Comparison of ENCODE assay signal across 1 cellular context in the genomic region with DNA sequence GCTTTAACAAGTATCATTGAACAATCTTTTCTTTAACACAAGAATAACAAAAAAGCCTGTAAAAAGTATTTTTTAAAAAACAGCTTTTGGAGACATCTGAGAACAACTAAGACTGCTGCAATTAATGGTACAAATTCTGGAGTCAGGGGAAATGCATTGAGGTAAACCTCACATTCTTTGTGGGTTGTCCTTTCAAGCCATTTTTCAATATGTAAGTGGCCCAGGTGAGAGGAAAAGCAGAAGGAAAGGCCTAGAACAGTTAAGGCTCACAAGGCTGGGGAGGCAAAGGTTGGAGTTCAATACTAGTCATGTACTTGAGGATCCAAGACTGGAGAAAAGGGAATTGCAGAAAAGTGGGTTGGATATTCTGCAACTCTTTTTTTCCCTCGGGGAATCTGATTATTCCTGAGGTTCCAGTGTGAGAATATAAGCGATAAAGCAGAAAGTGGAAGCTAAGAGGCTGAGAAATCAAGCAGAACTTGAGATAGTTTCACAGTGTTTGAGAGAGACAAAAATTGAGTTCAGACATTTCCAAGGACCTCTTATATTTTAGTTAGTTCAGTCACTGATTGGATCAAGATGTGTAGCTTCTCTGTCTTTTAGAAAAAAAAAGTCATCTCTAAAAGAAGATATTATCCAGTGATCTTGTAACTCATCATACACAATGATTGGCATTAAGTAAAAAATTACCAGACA.
TF ChIP-seq lines count a peak whose summit lies in the region.

No MANE protein-coding gene starts in this region.

TF ChIP-seq in GM12878, 131 proteins besides CTCF, POLR2A, EP300 and RAD21:
- TF ChIP-seq ZNF384 (IDR thresholded peaks at IDR 0.05; ENCODE audit: borderline replicate concordance, low read depth, low read length) (no peak), GATAD2B (conservative IDR thresholded peaks at IDR 0.05; ENCODE audit: low read depth) (no peak), PML (IDR thresholded peaks at IDR 0.05; ENCODE audit: low read length) (no peak), SREBF1 (IDR thresholded peaks at IDR 0.05; ENCODE audit: low read length) (no peak), TAF1 (IDR thresholded peaks at IDR 0.05; ENCODE audit: borderline replicate concordance, low read depth, low read length) (no peak), EZH2 (IDR thresholded peaks at IDR 0.05; ENCODE audit: borderline replicate concordance, control insufficient read depth, low read depth, low read length) (no peak), SP1 (IDR thresholded peaks at IDR 0.05; ENCODE audit: low read depth, low read length) (no peak), JUND (IDR thresholded peaks at IDR 0.05; ENCODE audit: low read depth, low read length) (no peak), RFX5 (IDR thresholded peaks at IDR 0.05; ENCODE audit: low read depth, low read length) (no peak), BACH1 (IDR thresholded peaks at IDR 0.05; ENCODE audit: borderline replicate concordance) (no peak), MYC (IDR thresholded peaks at IDR 0.05; ENCODE audit: insufficient read depth, insufficient read length, insufficient replicate concordance, low read length, severe bottlenecking) (no peak), CREM (IDR thresholded peaks at IDR 0.05; ENCODE audit: low read depth) (no peak), BHLHE40 (IDR thresholded peaks at IDR 0.05; ENCODE audit: borderline replicate concordance in 1 of 2, low read depth in 2 of 2, low read length in 1 of 2) (no peak), ZNF24 (IDR thresholded peaks at IDR 0.05) (no peak), ZSCAN29 (IDR thresholded peaks at IDR 0.05) (no peak), FOXM1 (IDR thresholded peaks at IDR 0.05; ENCODE audit: low read depth, low read length) (no peak)
- TF ChIP-seq, protein P1, sequence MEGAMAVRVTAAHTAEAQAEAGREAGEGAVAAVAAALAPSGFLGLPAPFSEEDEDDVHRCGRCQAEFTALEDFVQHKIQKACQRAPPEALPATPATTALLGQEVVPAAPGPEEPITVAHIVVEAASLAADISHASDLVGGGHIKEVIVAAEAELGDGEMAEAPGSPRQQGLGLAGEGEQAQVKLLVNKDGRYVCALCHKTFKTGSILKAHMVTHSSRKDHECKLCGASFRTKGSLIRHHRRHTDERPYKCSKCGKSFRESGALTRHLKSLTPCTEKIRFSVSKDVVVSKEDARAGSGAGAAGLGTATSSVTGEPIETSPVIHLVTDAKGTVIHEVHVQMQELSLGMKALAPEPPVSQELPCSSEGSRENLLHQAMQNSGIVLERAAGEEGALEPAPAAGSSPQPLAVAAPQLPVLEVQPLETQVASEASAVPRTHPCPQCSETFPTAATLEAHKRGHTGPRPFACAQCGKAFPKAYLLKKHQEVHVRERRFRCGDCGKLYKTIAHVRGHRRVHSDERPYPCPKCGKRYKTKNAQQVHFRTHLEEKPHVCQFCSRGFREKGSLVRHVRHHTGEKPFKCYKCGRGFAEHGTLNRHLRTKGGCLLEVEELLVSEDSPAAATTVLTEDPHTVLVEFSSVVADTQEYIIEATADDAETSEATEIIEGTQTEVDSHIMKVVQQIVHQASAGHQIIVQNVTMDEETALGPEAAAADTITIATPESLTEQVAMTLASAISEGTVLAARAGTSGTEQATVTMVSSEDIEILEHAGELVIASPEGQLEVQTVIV (IDR thresholded peaks at IDR 0.05; ENCODE audit: borderline replicate concordance, partially characterized antibody), result no peak
- TF ChIP-seq, protein P2, sequence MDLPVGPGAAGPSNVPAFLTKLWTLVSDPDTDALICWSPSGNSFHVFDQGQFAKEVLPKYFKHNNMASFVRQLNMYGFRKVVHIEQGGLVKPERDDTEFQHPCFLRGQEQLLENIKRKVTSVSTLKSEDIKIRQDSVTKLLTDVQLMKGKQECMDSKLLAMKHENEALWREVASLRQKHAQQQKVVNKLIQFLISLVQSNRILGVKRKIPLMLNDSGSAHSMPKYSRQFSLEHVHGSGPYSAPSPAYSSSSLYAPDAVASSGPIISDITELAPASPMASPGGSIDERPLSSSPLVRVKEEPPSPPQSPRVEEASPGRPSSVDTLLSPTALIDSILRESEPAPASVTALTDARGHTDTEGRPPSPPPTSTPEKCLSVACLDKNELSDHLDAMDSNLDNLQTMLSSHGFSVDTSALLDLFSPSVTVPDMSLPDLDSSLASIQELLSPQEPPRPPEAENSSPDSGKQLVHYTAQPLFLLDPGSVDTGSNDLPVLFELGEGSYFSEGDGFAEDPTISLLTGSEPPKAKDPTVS (IDR thresholded peaks at IDR 0.05; ENCODE audit: low read depth, low read length), result no peak
- TF ChIP-seq, protein P3, sequence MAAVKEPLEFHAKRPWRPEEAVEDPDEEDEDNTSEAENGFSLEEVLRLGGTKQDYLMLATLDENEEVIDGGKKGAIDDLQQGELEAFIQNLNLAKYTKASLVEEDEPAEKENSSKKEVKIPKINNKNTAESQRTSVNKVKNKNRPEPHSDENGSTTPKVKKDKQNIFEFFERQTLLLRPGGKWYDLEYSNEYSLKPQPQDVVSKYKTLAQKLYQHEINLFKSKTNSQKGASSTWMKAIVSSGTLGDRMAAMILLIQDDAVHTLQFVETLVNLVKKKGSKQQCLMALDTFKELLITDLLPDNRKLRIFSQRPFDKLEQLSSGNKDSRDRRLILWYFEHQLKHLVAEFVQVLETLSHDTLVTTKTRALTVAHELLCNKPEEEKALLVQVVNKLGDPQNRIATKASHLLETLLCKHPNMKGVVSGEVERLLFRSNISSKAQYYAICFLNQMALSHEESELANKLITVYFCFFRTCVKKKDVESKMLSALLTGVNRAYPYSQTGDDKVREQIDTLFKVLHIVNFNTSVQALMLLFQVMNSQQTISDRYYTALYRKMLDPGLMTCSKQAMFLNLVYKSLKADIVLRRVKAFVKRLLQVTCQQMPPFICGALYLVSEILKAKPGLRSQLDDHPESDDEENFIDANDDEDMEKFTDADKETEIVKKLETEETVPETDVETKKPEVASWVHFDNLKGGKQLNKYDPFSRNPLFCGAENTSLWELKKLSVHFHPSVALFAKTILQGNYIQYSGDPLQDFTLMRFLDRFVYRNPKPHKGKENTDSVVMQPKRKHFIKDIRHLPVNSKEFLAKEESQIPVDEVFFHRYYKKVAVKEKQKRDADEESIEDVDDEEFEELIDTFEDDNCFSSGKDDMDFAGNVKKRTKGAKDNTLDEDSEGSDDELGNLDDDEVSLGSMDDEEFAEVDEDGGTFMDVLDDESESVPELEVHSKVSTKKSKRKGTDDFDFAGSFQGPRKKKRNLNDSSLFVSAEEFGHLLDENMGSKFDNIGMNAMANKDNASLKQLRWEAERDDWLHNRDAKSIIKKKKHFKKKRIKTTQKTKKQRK (IDR thresholded peaks at IDR 0.05; ENCODE audit: low read depth, low read length), result no peak
